ENCODE assay signal across 34 cellular contexts in genomic region chr14:74912801-74913200, GRCh38. TPM values are rescaled to one million over a fixed set of nuclear protein-coding genes. Genes with fewer than 3 reads are reported as not detected.
"Had no signal": no experiment of that assay in that cellular context is flagged by ENCODE, and none has a peak within 500 bp of the region (broad histone marks: within the 10 kb centered on the region; RNA-seq: fewer than 3 reads in every experiment).

No MANE protein-coding gene starts in this region.

- H3K27ac Mint-ChIP-seq: activated CD4-positive, alpha-beta memory T cell treated with anti-CD3 and anti-CD28 coated beads, Interleukin-2, amount 10 ng/mL, durations not matched to agents 7 days and 5 days; activated naive CD8-positive, alpha-beta T cell treated with anti-CD3 and anti-CD28 coated beads for 36 hours; activated T-cell treated with anti-CD3 and anti-CD28 coated beads, Interleukin-2, amount 50 U/mL, for 72 hours; activated T-helper 17 cell treated with anti-CD3 and anti-CD28 coated beads, Interleukin-2, amount 50 U/mL, for 72 hours; T-helper 1 cell treated with Interleukin-12 subunit alpha and Interleukin-12 subunit beta and Interleukin-4 antibody, amounts not matched to agents 30 μg/mL and 1 μg/mL, for 36 hours had no signal

- H3K4me1 ChIP-seq: SJSA1 had no signal

- H3K27me3 ChIP-seq: brain microvascular endothelial cell, MG63, SJSA1 had no signal

- H3K9me3 ChIP-seq: MG63, SJSA1, SK-N-SH had no signal

- H3K9ac ChIP-seq: SK-N-SH had no signal

- H3K4me3 ChIP-seq: MG63, SJSA1 had no signal

- H3K36me3 Mint-ChIP-seq: activated naive CD8-positive, alpha-beta T cell treated with anti-CD3 and anti-CD28 coated beads for 36 hours had no signal

- H3K9me3 Mint-ChIP-seq: activated CD4-positive, alpha-beta memory T cell treated with anti-CD3 and anti-CD28 coated beads, Interleukin-2, amount 10 ng/mL, durations not matched to agents 7 days and 5 days; activated naive CD8-positive, alpha-beta T cell treated with anti-CD3 and anti-CD28 coated beads for 36 hours; activated T-cell treated with anti-CD3 and anti-CD28 coated beads, Interleukin-2, amount 50 U/mL, for 72 hours; activated T-helper 17 cell treated with anti-CD3 and anti-CD28 coated beads, Interleukin-2, amount 50 U/mL, for 72 hours; T-helper 1 cell treated with Interleukin-12 subunit alpha and Interleukin-12 subunit beta and Interleukin-4 antibody, amounts not matched to agents 30 μg/mL and 1 μg/mL, for 36 hours; T-helper 2 cell treated with Interferon-gamma antibody and Interleukin-4, amounts not matched to agents 5 μg/mL and 100 μg/mL, for 36 hours had no signal

- H3K36me3 ChIP-seq: brain microvascular endothelial cell, MG63, SJSA1 had no signal

- H3K4me1 Mint-ChIP-seq: activated CD4-positive, alpha-beta memory T cell treated with anti-CD3 and anti-CD28 coated beads, Interleukin-2, amount 10 ng/mL, durations not matched to agents 7 days and 5 days; activated naive CD8-positive, alpha-beta T cell treated with anti-CD3 and anti-CD28 coated beads for 36 hours; activated T-helper 17 cell treated with anti-CD3 and anti-CD28 coated beads, Interleukin-2, amount 50 U/mL, for 72 hours had no signal

- ATAC-seq: activated CD4-positive, CD25-positive, alpha-beta regulatory T cell treated with anti-CD3 and anti-CD28 coated beads, Interleukin-2, amount 50 U/mL, for 24 hours; activated T-helper 17 cell treated with anti-CD3 and anti-CD28 coated beads, Interleukin-2, amount 50 U/mL, for 72 hours; Panc1 had no signal

- DNase-seq: activated CD4-positive, alpha-beta memory T cell treated with anti-CD3 and anti-CD28 coated beads, Interleukin-2, amount 10 ng/mL, durations not matched to agents 7 days and 5 days; activated CD4-positive, alpha-beta T cell treated with anti-CD3 and anti-CD28 coated beads for 4 hours; activated effector memory CD4-positive, alpha-beta T cell treated with anti-CD3 and anti-CD28 coated beads, Interleukin-2, amount 50 U/mL, for 16 hours; activated naive CD4-positive, alpha-beta T cell; activated naive CD4-positive, alpha-beta T cell treated with anti-CD3 and anti-CD28 coated beads, Interleukin-2, amount 50 U/mL, for 16 hours; activated naive CD8-positive, alpha-beta T cell treated with anti-CD3 and anti-CD28 coated beads for 36 hours; activated T-cell treated with anti-CD3 and anti-CD28 coated beads, Interleukin-2, amount 50 U/mL, for 1 hour; activated T-cell treated with anti-CD3 and anti-CD28 coated beads, Interleukin-2, amount 50 U/mL, for 72 hours; amniotic stem cell; aorta; brain microvascular endothelial cell; central memory CD4-positive, alpha-beta T cell; Kasumi-1; KG1; MG63; NCI-H1048; NCI-H1105 treated with DMSO at 0.1 percent for 48 hours; NCI-H1436; NCI-H1694; NCI-H1930; NCI-H2081 treated with DMSO at 0.1 percent for 48 hours; NCI-H226; NCI-H524 treated with DMSO at 0.1 percent for 48 hours; SHP77 treated with DMSO at 0.1 percent for 48 hours; SK-N-SH had no signal

- H3K27me3 Mint-ChIP-seq: activated CD4-positive, alpha-beta memory T cell treated with anti-CD3 and anti-CD28 coated beads, Interleukin-2, amount 10 ng/mL, durations not matched to agents 7 days and 5 days; activated naive CD8-positive, alpha-beta T cell treated with anti-CD3 and anti-CD28 coated beads for 36 hours; activated T-helper 17 cell treated with anti-CD3 and anti-CD28 coated beads, Interleukin-2, amount 50 U/mL, for 72 hours had no signal

- FAIRE-seq: TTC549 had no signal

- H3K27ac ChIP-seq: brain microvascular endothelial cell, SJSA1 had no signal

- H3K4me2 ChIP-seq: SK-N-SH had no signal

- H3K4me3 Mint-ChIP-seq: activated CD4-positive, alpha-beta memory T cell treated with anti-CD3 and anti-CD28 coated beads, Interleukin-2, amount 10 ng/mL, durations not matched to agents 7 days and 5 days; activated naive CD8-positive, alpha-beta T cell treated with anti-CD3 and anti-CD28 coated beads for 36 hours; activated T-cell treated with anti-CD3 and anti-CD28 coated beads, Interleukin-2, amount 50 U/mL, for 72 hours; activated T-helper 17 cell treated with anti-CD3 and anti-CD28 coated beads, Interleukin-2, amount 50 U/mL, for 72 hours; T-helper 1 cell treated with Interleukin-12 subunit alpha and Interleukin-12 subunit beta and Interleukin-4 antibody, amounts not matched to agents 30 μg/mL and 1 μg/mL, for 36 hours; T-helper 2 cell treated with Interferon-gamma antibody and Interleukin-4, amounts not matched to agents 5 μg/mL and 100 μg/mL, for 36 hours had no signal

RNA-seq across cellular contexts. Expression of gene RPS6KL1, which starts 10.3 kb away (rescaled TPM):
- total RNA-seq: SJSA1 had no signal

RNA-seq across cellular contexts. Expression of gene PROX2, which starts 36.9 kb away (rescaled TPM):
- total RNA-seq: activated CD4-positive, alpha-beta memory T cell treated with anti-CD3 and anti-CD28 coated beads, Interleukin-2, amount 10 ng/mL, durations not matched to agents 7 days and 5 days; aorta; NCI-H460; RPMI7951; SJSA1 had no signal
